Comparison of ENCODE assay signal across 8 cellular contexts in the genomic region with DNA sequence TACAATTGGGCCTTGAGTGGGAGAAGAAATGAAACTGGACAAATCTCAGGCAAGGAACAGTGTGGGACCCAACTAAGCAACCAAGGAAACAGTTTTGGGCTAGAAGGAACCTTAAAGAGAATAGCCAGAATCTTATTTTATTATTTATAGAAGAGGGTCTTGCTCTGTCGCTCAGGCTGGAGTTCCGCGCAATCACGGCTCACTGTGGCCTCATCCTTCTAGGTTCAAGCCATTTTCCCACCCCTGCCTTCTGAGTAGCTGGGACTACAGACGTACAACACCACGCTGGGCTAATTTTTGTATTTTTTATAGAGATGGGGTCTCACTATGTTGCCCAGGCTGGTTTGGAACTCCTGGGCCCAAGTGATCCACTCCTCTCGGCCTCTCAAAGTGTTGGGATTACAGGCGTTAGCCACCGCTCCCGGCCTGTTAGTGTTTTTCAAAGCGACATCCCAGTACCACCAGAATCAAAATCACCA. TPM values are rescaled to one million over a fixed set of nuclear protein-coding genes. Genes with fewer than 3 reads are reported as not detected.
DNase-seq lines count a peak whose midpoint lies in the region; ATAC-seq and TF ChIP-seq lines count a peak whose summit lies in the region.

No MANE protein-coding gene starts in this region.

- H3K36me3 ChIP-seq in adipocyte (ENCODE audit: control insufficient read depth, insufficient read depth, low read length, severe bottlenecking), result no peaks in the 10 kb centered on the region
- H3K36me3 ChIP-seq in mesenchymal stem cell (ENCODE audit: control insufficient read depth in 1 of 2, insufficient read depth in 2 of 2, low read depth in 1 of 2, low read length in 2 of 2), result no peaks in the 10 kb centered on the region
- peaks cover 0 to 4% (median under 1%) of the 10 kb centered on the region in 4 donors for H3K36me3 ChIP-seq in upper lobe of left lung

- peaks cover 34% of the 10 kb centered on the region for H3K36me3 Mint-ChIP-seq in activated naive CD4-positive, alpha-beta T cell treated with anti-CD3 and anti-CD28 coated beads, Interleukin-2, amount 10 ng/mL, durations not matched to agents 7 days and 5 days

- H3K4me1 ChIP-seq in adipocyte (ENCODE audit: control insufficient read depth, insufficient read depth, low read length) (peaks cover 26% of the 10 kb centered on the region), mesenchymal stem cell (ENCODE audit: control insufficient read depth, insufficient read depth, low read depth, low read length) (peaks cover 13% of the 10 kb centered on the region), upper lobe of left lung (peaks cover 27 to 57% (median 39%) of the 10 kb centered on the region in 4 donors)

- no peak overlapping the region for H2BK5ac ChIP-seq in mesenchymal stem cell (ENCODE audit: low read depth, low read length, poor library complexity, severe bottlenecking)

- WGBS in mesenchymal stem cell, result 97% methylated on average over 10 of the region's 11 CpGs
- WGBS in upper lobe of left lung, 2 donors, result 96 to 97% methylated on average over 11 of the region's 11 CpGs

- peak overlapping the region; percentile 4 for H4K8ac ChIP-seq in mesenchymal stem cell (ENCODE audit: low read length)

- no peak for DNase-seq in activated naive CD4-positive, alpha-beta T cell treated with anti-CD3 and anti-CD28 coated beads, Interleukin-2, amount 10 ng/mL, durations not matched to agents 7 days and 5 days
- no peak for DNase-seq in activated naive CD4-positive, alpha-beta T cell treated with Interleukin-2 at 50 U/mL for 16 hours
- DNase-seq in adipocyte (ENCODE audit: low read depth) (no peak), mesenchymal stem cell (no peak), upper lobe of left lung (no peak), head of caudate nucleus (no peak), dedifferentiated amniotic fluid mesenchymal stem cell (ENCODE audit: extremely low spot score) (no peak)

- H3K27ac ChIP-seq in mesenchymal stem cell (ENCODE audit: low read length, poor library complexity, severe bottlenecking), result no peak overlapping the region
- peak overlapping the region in 3 of 4 donors; percentile 23 to 81 (median 76) for H3K27ac ChIP-seq in upper lobe of left lung

- CTCF ChIA-PET in activated naive CD4-positive, alpha-beta T cell treated with anti-CD3 and anti-CD28 coated beads, Interleukin-2, amount 10 ng/mL, durations not matched to agents 7 days and 5 days (lab: Charles Lee), result no interaction called here

- no peak overlapping the region for H2BK120ac ChIP-seq in mesenchymal stem cell (ENCODE audit: low read depth, low read length)

- no peak for TF ChIP-seq EP300 in upper lobe of left lung (IDR thresholded peaks at IDR 0.05)

- no peak overlapping the region for H3K23ac ChIP-seq in mesenchymal stem cell (ENCODE audit: low read length in 2 of 2)

- peaks cover 74% of the 10 kb centered on the region for H3K4me1 Mint-ChIP-seq in activated naive CD4-positive, alpha-beta T cell treated with anti-CD3 and anti-CD28 coated beads, Interleukin-2, amount 10 ng/mL, durations not matched to agents 7 days and 5 days

- TF ChIP-seq CTCF in upper lobe of left lung (IDR thresholded peaks at IDR 0.05), result no peak

- no peak overlapping the region for H4K91ac ChIP-seq in mesenchymal stem cell (ENCODE audit: low read length)

- ATAC-seq in upper lobe of left lung (ENCODE audit: low FRiP score in 2 of 2) (no peak), GM21390 (IDR thresholded peaks at IDR 0.05; ENCODE audit: unreplicated experiment) (no peak)

- H2AK5ac ChIP-seq in mesenchymal stem cell (ENCODE audit: low read length, severe bottlenecking), result no peak overlapping the region

- H3K27me3 ChIP-seq in adipocyte (replicated peaks; ENCODE audit: control insufficient read depth, insufficient read depth, low read length), result no peaks in the 10 kb centered on the region
- H3K27me3 ChIP-seq in mesenchymal stem cell (ENCODE audit: control insufficient read depth in 1 of 2, insufficient read depth in 1 of 2, low read length in 2 of 2), result no peaks in the 10 kb centered on the region
- H3K27me3 ChIP-seq in upper lobe of left lung, result no peaks in the 10 kb centered on the region

- H3K18ac ChIP-seq in mesenchymal stem cell (ENCODE audit: low read depth in 1 of 2, low read length in 2 of 2), result peak overlapping the region in 1 of 2 experiments; percentile 54

- no peak overlapping the region for H2AFZ ChIP-seq in mesenchymal stem cell (ENCODE audit: low read depth, low read length)

- H3K9ac ChIP-seq in adipocyte (ENCODE audit: low read length) (peak overlapping the region; percentile 77), mesenchymal stem cell (ENCODE audit: low read length) (peak overlapping the region; percentile 80)

- TF ChIP-seq POLR2A in upper lobe of left lung (IDR thresholded peaks at IDR 0.05), result no peak

- intact Hi-C loops in head of caudate nucleus (cut with DNase I), result no loop called here

- H3K4me3 ChIP-seq in adipocyte (ENCODE audit: low read length), result peak overlapping the region; percentile 88
- H3K4me3 ChIP-seq in mesenchymal stem cell (ENCODE audit: insufficient read depth in 1 of 2, low read depth in 1 of 2, low read length in 2 of 2), result peak overlapping the region in 1 of 2 experiments; percentile 90
- peak overlapping the region in 3 of 4 donors; percentile 51 to 59 (median 57) for H3K4me3 ChIP-seq in upper lobe of left lung

- H3K9me3 Mint-ChIP-seq in activated naive CD4-positive, alpha-beta T cell treated with anti-CD3 and anti-CD28 coated beads, Interleukin-2, amount 10 ng/mL, durations not matched to agents 7 days and 5 days, result no peaks in the 10 kb centered on the region

- H3K4me2 ChIP-seq in mesenchymal stem cell (ENCODE audit: low read length, poor library complexity, severe bottlenecking), result peak overlapping the region; percentile 26

- H3K79me1 ChIP-seq in mesenchymal stem cell (replicated peaks; ENCODE audit: low read length, poor library complexity, severe bottlenecking), result peaks cover 5% of the 10 kb centered on the region

- no peak overlapping the region for H3K4ac ChIP-seq in mesenchymal stem cell (ENCODE audit: low read depth in 1 of 2, low read length in 2 of 2)

- H3K14ac ChIP-seq in mesenchymal stem cell (ENCODE audit: low read length in 2 of 2), result no peak overlapping the region

- H3K27ac Mint-ChIP-seq in activated naive CD4-positive, alpha-beta T cell treated with anti-CD3 and anti-CD28 coated beads, Interleukin-2, amount 10 ng/mL, durations not matched to agents 7 days and 5 days, result peak overlapping the region; percentile 90

- H3K9me3 ChIP-seq in adipocyte (ENCODE audit: control insufficient read depth, low read length), result no peaks in the 10 kb centered on the region
- no peaks in the 10 kb centered on the region for H3K9me3 ChIP-seq in mesenchymal stem cell (ENCODE audit: control insufficient read depth, low read length)
- H3K9me3 ChIP-seq in upper lobe of left lung, result no peaks in the 10 kb centered on the region

- H3K27me3 Mint-ChIP-seq in activated naive CD4-positive, alpha-beta T cell treated with anti-CD3 and anti-CD28 coated beads, Interleukin-2, amount 10 ng/mL, durations not matched to agents 7 days and 5 days, result no peaks in the 10 kb centered on the region

- H2BK15ac ChIP-seq in mesenchymal stem cell (ENCODE audit: low read depth, poor library complexity, severe bottlenecking), result no peak overlapping the region

- peak overlapping the region; percentile 83 for H3K4me3 Mint-ChIP-seq in activated naive CD4-positive, alpha-beta T cell treated with anti-CD3 and anti-CD28 coated beads, Interleukin-2, amount 10 ng/mL, durations not matched to agents 7 days and 5 days

- H2BK12ac ChIP-seq in mesenchymal stem cell (ENCODE audit: low read length in 2 of 2), result no peak overlapping the region

RNA-seq across cellular contexts. Expression of gene WDR76, which starts 0.7 kb away (rescaled TPM):
- polyA plus RNA-seq in mesenchymal stem cell (2013, experiment 1 of 2), result 7.8 TPM
- polyA plus RNA-seq in mesenchymal stem cell (2013, experiment 2 of 2), result 7.8 TPM
- total RNA-seq in upper lobe of left lung, result 10 to 100 TPM in 1 of 6 donors, 1 to 10 TPM in 4, under 1 TPM in 1; 0.89 to 10.1 (median 3.4) TPM

RNA-seq across cellular contexts. Expression of gene MFAP1, which starts 1.6 kb away (rescaled TPM):
- polyA plus RNA-seq in mesenchymal stem cell (2013, experiment 1 of 2), result 27.8 TPM
- 28.4 TPM for polyA plus RNA-seq in mesenchymal stem cell (2013, experiment 2 of 2)
- 10 to 100 TPM in 5 of 6 donors, 1 to 10 TPM in 1; 7.4 to 20.0 (median 17.5) TPM for total RNA-seq in upper lobe of left lung

RNA-seq across cellular contexts. Expression of gene HYPK, which starts 25.7 kb away (rescaled TPM):
- polyA plus RNA-seq in mesenchymal stem cell (2013, experiment 1 of 2), result 135 TPM
- polyA plus RNA-seq in mesenchymal stem cell (2013, experiment 2 of 2), result 134 TPM
- 10 to 100 TPM in 5 of 6 donors, 1 to 10 TPM in 1; 6.5 to 41.9 (median 14.1) TPM for total RNA-seq in upper lobe of left lung

RNA-seq across cellular contexts. Expression of gene SERINC4, which starts 26.0 kb away (rescaled TPM):
- polyA plus RNA-seq in mesenchymal stem cell (2013, experiment 1 of 2), result not detected
- polyA plus RNA-seq in mesenchymal stem cell (2013, experiment 2 of 2), result not detected
- under 1 TPM in 1 of 6 donors, not detected in 5; 0.34 TPM for total RNA-seq in upper lobe of left lung

RNA-seq across cellular contexts. Expression of gene SERF2, which starts 33.9 kb away (rescaled TPM):
- 2,625 TPM for polyA plus RNA-seq in mesenchymal stem cell (2013, experiment 1 of 2)
- polyA plus RNA-seq in mesenchymal stem cell (2013, experiment 2 of 2), result 2,565 TPM
- 1,000 to 10,000 TPM in 1 of 6 donors, 100 to 1,000 TPM in 5; 285 to 1,034 (median 752) TPM for total RNA-seq in upper lobe of left lung
